Comparison of ENCODE assay signal across 8 cellular contexts in the genomic region with DNA sequence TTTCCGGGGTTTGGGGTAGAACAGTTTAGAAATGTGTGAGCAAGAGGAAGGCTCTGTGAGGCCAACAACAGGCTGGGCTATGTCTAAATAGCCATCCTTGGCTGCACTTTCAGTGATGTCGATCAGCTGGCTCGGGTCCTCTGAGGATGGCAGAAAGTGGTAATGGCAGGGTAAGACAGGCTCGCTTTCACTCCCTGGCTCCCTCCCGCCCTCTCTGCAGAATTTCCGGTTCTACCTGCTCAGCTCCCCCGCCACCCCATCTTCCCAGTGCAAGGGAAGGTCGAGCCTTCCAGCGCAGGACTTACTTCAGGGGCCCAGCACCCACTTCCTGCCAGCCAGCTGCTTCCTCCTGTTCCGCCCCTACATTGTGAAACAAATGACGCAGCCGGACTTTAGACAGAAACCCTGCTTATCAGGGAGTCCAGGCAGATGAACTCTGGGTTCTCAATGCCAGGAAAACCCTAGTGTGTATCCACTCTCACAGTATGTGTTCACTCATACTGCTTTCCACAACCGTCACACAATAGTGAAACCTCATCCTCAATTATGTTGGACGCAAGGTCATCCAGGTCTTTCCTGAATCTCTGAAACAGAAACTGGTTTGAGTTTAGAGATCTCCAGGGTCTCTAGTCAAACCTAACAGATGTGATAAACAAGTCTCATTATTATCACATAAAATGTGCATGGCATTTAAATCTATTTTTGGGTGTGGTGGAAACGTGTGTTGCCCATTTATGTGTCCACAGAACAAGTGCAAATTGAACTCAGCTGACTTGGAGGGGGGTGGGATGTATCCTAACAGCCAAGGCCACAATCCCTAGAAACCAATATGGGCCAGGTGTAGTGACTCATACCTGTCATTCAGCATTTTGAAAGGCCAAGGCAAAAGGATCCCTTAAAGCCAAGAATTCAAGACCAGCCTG. TPM values are rescaled to one million over a fixed set of nuclear protein-coding genes. Genes with fewer than 3 reads are reported as not detected.
DNase-seq lines count a peak whose midpoint lies in the region; ATAC-seq, FAIRE-seq and TF ChIP-seq lines count a peak whose summit lies in the region.

No MANE protein-coding gene starts in this region.

- no peak overlapping the region for H2AFZ ChIP-seq in hepatocyte

- H3K27ac ChIP-seq in hepatocyte, result peak overlapping the region; percentile 99

- peaks cover 6% of the 10 kb centered on the region for H4K20me1 ChIP-seq in hepatocyte (ENCODE audit: insufficient read depth, poor library complexity, severe bottlenecking)

- H3K4me1 ChIP-seq in adipocyte (ENCODE audit: control insufficient read depth, insufficient read depth, low read length) (peaks cover 27% of the 10 kb centered on the region), hepatocyte (ENCODE audit: insufficient read depth) (peaks cover 57% of the 10 kb centered on the region), skeletal muscle satellite cell (ENCODE audit: control insufficient read depth, insufficient read depth, low read length) (peaks cover 16% of the 10 kb centered on the region)

- TF ChIP-seq CTCF in hepatocyte (IDR thresholded peaks at IDR 0.05; ENCODE audit: poor library complexity), result no peak

- peak; percentile 96 for FAIRE-seq in GM19239 (lab: Jason Lieb, UNC)

- peak overlapping the region; percentile 60 for H3K4me2 ChIP-seq in hepatocyte
- H3K4me2 ChIP-seq in skeletal muscle satellite cell (ENCODE audit: low read length), result peak overlapping the region; percentile 80

- no peaks in the 10 kb centered on the region for H3K9me3 ChIP-seq in adipocyte (ENCODE audit: control insufficient read depth, low read length)
- no peaks in the 10 kb centered on the region for H3K9me3 ChIP-seq in hepatocyte (ENCODE audit: low read depth)
- no peaks in the 10 kb centered on the region for H3K9me3 ChIP-seq in skeletal muscle satellite cell (replicated peaks; ENCODE audit: low read length)

- ATAC-seq in HG03442 (IDR thresholded peaks at IDR 0.05; ENCODE audit: unreplicated experiment) (peak; percentile 88), SK-N-SH treated with all-trans-retinoic acid at 6 μM for 48 hours (peak; percentile 46)

- H3K27me3 ChIP-seq in adipocyte (replicated peaks; ENCODE audit: control insufficient read depth, insufficient read depth, low read length) (no peaks in the 10 kb centered on the region), hepatocyte (no peaks in the 10 kb centered on the region), skeletal muscle satellite cell (ENCODE audit: control insufficient read depth, insufficient read depth, low read length) (no peaks in the 10 kb centered on the region)

- DNase-seq in ACHN (peak; percentile 78), GM19239 (ENCODE audit: insufficient read length, low spot score) (peak; percentile 79), adipocyte (ENCODE audit: low read depth) (peak; percentile 55), hepatocyte (ENCODE audit: low spot score) (peak; percentile 94), NCI-H1694 treated with DMSO at 0.1 percent for 48 hours (lab: John Stamatoyannopoulos, UW) (no peak)

- H3K4me3 ChIP-seq in adipocyte (ENCODE audit: low read length) (peak overlapping the region; percentile 45), hepatocyte (no peak overlapping the region), skeletal muscle satellite cell (ENCODE audit: low read length) (peak overlapping the region; percentile 61)

- H3K36me3 ChIP-seq in adipocyte (ENCODE audit: control insufficient read depth, insufficient read depth, low read length, severe bottlenecking) (no peaks in the 10 kb centered on the region), hepatocyte (replicated peaks; ENCODE audit: insufficient read depth, low read depth) (no peaks in the 10 kb centered on the region), skeletal muscle satellite cell (ENCODE audit: insufficient read depth, low read length) (no peaks in the 10 kb centered on the region)

- in situ Hi-C loops in ACHN (cut with HindIII; ENCODE audit: low pct_ligation_motif_present, low pct_unique_long_range_greater_than_20kb, low sequenced_read_pairs), result no loop called here

- peak overlapping the region; percentile 52 for H3K9ac ChIP-seq in adipocyte (ENCODE audit: low read length)
- peak overlapping the region; percentile 58 for H3K9ac ChIP-seq in skeletal muscle satellite cell (ENCODE audit: low read depth, low read length)

- 24% methylated on average over 12 of the region's 15 CpGs for WGBS in hepatocyte (ENCODE audit: low lambda C conversion rate, missing lambda C conversion rate)

- H3K79me2 ChIP-seq in hepatocyte, result peaks cover 83% of the 10 kb centered on the region

- H3K9me2 ChIP-seq in hepatocyte (replicated peaks; ENCODE audit: insufficient read depth), result no peaks in the 10 kb centered on the region

TF ChIP-seq in SK-N-SH treated with all-trans-retinoic acid at 6 μM for 48 hours, 23 proteins besides CTCF, POLR2A, EP300 and RAD21:
- TF ChIP-seq ESRRG (CRISPR knock-in tag; IDR thresholded peaks at IDR 0.05) (no peak), ZNF8 (CRISPR knock-in tag; IDR thresholded peaks at IDR 0.05) (no peak), TCF4 (CRISPR knock-in tag; IDR thresholded peaks at IDR 0.05; ENCODE audit: borderline replicate concordance) (no peak), BACH2 (CRISPR knock-in tag; IDR thresholded peaks at IDR 0.05; ENCODE audit: borderline replicate concordance) (no peak), CSDC2 (CRISPR knock-in tag; IDR thresholded peaks at IDR 0.05) (no peak), ZC3H10 (CRISPR knock-in tag; IDR thresholded peaks at IDR 0.05) (no peak), CSRNP3 (CRISPR knock-in tag; IDR thresholded peaks at IDR 0.05) (no peak), ZNF565 (CRISPR knock-in tag; conservative IDR thresholded peaks at IDR 0.05; ENCODE audit: low read depth) (no peak), SNAI2 (CRISPR knock-in tag; IDR thresholded peaks at IDR 0.05) (no peak), ZNF70 (CRISPR knock-in tag; IDR thresholded peaks at IDR 0.05) (no peak), ZFP30 (CRISPR knock-in tag; IDR thresholded peaks at IDR 0.05) (no peak), GLIS3 (CRISPR knock-in tag; IDR thresholded peaks at IDR 0.05) (no peak), ZFP3 (CRISPR knock-in tag; IDR thresholded peaks at IDR 0.05) (no peak)
- TF ChIP-seq, protein P1, sequence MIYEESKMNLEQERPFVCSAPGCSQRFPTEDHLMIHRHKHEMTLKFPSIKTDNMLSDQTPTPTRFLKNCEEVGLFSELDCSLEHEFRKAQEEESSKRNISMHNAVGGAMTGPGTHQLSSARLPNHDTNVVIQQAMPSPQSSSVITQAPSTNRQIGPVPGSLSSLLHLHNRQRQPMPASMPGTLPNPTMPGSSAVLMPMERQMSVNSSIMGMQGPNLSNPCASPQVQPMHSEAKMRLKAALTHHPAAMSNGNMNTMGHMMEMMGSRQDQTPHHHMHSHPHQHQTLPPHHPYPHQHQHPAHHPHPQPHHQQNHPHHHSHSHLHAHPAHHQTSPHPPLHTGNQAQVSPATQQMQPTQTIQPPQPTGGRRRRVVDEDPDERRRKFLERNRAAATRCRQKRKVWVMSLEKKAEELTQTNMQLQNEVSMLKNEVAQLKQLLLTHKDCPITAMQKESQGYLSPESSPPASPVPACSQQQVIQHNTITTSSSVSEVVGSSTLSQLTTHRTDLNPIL (CRISPR knock-in tag; IDR thresholded peaks at IDR 0.05; ENCODE audit: low read depth), result no peak

RNA-seq across cellular contexts. Expression of gene F11R, which starts 7.1 kb away (rescaled TPM):
- total RNA-seq in hepatocyte, result 140 and 180 TPM in 2 replicates
- polyA plus RNA-seq in hepatocyte, result 148 and 149 TPM in 2 replicates
- 0.76 and 1.5 TPM in 2 replicates for total RNA-seq in skeletal muscle satellite cell (2012; rRNA removed)

RNA-seq across cellular contexts. Expression of gene TSTD1, which starts 24.9 kb away (rescaled TPM):
- 30.8 and 36.3 TPM in 2 replicates for total RNA-seq in hepatocyte
- polyA plus RNA-seq in hepatocyte, result 101 and 102 TPM in 2 replicates
- 0.76 and 5.0 TPM in 2 replicates for total RNA-seq in skeletal muscle satellite cell (2012; rRNA removed)

RNA-seq across cellular contexts. Expression of gene USF1, which starts 31.9 kb away (rescaled TPM):
- total RNA-seq in hepatocyte, result 62.1 and 85.1 TPM in 2 replicates
- 11.9 and 23.2 TPM in 2 replicates for polyA plus RNA-seq in hepatocyte
- total RNA-seq in skeletal muscle satellite cell (2012; rRNA removed), result 41.9 and 44.1 TPM in 2 replicates

RNA-seq across cellular contexts. Expression of gene ARHGAP30, which starts 55.8 kb away (rescaled TPM):
- total RNA-seq in hepatocyte, result 0.52 and 0.80 TPM in 2 replicates
- 1.4 and 1.7 TPM in 2 replicates for polyA plus RNA-seq in hepatocyte
- total RNA-seq in skeletal muscle satellite cell (2012; rRNA removed), result not detected in 2 replicates

RNA-seq across cellular contexts. Expression of gene ITLN2, which starts 59.2 kb away (rescaled TPM):
- total RNA-seq in hepatocyte, result 1.3 and 1.4 TPM in 2 replicates
- polyA plus RNA-seq in hepatocyte, result 1.7 and 3.6 TPM in 2 replicates
- total RNA-seq in skeletal muscle satellite cell (2012; rRNA removed), result not detected in 2 replicates
